ENCODE assay signal across 2 cellular contexts in the genomic region with DNA sequence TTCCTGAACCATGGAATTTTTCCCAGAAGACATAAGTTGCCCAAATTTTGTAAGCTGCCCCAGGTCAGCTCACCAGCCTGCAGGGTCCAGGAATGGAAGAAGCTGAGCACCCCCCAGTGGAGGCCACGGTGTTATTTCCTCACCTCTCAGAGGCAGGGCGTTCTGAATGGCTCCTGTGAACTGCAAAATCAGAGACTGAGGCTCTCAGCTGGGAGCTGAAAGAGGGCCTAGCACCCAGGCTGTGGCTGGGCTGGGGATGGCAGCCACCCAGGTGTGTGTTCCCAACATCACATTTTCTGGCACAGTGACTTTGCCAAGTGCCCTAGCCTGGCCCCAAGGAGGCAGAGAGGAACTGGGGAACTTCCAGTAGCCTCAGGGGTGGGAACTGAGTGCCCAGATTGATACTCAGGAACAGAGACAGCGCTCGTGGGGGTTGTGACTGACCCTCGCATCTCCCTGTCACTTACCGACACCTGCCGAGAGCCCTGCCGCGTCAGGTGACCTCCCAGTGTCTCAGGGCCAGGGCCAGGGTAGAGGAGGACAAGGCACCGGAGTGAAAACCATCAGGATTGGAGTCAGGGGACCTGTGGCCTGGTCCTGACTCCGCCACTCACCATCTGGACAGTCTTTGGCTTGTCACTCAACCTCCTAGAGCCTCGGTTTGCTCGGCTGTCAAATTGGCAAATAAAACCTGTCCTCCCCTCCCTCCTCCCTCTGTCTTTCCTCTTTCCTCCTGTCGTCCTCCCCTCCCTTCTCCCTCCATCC.
TF ChIP-seq lines count a peak whose summit lies in the region.

No MANE protein-coding gene starts in this region.

TF ChIP-seq in IMR-90, 13 proteins besides CTCF, POLR2A, EP300 and RAD21:
- TF ChIP-seq CHD1 (IDR thresholded peaks at IDR 0.05; ENCODE audit: low read depth, low read length), result no peak
- TF ChIP-seq, protein P1, sequence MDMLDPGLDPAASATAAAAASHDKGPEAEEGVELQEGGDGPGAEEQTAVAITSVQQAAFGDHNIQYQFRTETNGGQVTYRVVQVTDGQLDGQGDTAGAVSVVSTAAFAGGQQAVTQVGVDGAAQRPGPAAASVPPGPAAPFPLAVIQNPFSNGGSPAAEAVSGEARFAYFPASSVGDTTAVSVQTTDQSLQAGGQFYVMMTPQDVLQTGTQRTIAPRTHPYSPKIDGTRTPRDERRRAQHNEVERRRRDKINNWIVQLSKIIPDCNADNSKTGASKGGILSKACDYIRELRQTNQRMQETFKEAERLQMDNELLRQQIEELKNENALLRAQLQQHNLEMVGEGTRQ (IDR thresholded peaks at IDR 0.05; ENCODE audit: low read depth, low read length), result no peak
- TF ChIP-seq RFX5 (IDR thresholded peaks at IDR 0.05; ENCODE audit: low read depth, low read length), result no peak
- TF ChIP-seq MXI1 (IDR thresholded peaks at IDR 0.05; ENCODE audit: borderline replicate concordance, low read depth, low read length), result no peak
- TF ChIP-seq SMC3 (IDR thresholded peaks at IDR 0.05; ENCODE audit: low read depth, low read length), result no peak
- TF ChIP-seq BHLHE40 (IDR thresholded peaks at IDR 0.05; ENCODE audit: low read depth, low read length), result no peak
- TF ChIP-seq MAFK (IDR thresholded peaks at IDR 0.05; ENCODE audit: low read depth, low read length), result no peak
- TF ChIP-seq MAZ (IDR thresholded peaks at IDR 0.05; ENCODE audit: borderline replicate concordance, low read depth, low read length), result no peak
- no peak for TF ChIP-seq RCOR1 (IDR thresholded peaks at IDR 0.05; ENCODE audit: insufficient replicate concordance, low read length)
- no peak for TF ChIP-seq NFE2L2 (IDR thresholded peaks at IDR 0.05; ENCODE audit: low read depth, low read length)
- TF ChIP-seq FOS (IDR thresholded peaks at IDR 0.05; ENCODE audit: low read depth, low read length), result no peak
- TF ChIP-seq, protein P2, sequence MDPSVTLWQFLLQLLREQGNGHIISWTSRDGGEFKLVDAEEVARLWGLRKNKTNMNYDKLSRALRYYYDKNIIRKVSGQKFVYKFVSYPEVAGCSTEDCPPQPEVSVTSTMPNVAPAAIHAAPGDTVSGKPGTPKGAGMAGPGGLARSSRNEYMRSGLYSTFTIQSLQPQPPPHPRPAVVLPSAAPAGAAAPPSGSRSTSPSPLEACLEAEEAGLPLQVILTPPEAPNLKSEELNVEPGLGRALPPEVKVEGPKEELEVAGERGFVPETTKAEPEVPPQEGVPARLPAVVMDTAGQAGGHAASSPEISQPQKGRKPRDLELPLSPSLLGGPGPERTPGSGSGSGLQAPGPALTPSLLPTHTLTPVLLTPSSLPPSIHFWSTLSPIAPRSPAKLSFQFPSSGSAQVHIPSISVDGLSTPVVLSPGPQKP (IDR thresholded peaks at IDR 0.05; ENCODE audit: borderline replicate concordance, low read depth, low read length), result no peak
- no peak for TF ChIP-seq CEBPB (IDR thresholded peaks at IDR 0.05; ENCODE audit: low read depth, low read length)

TF ChIP-seq in K562, 482 proteins besides CTCF, POLR2A, EP300 and RAD21:
- TF ChIP-seq SAFB2 (IDR thresholded peaks at IDR 0.05; ENCODE audit: borderline replicate concordance, low read depth, low read length, severe bottlenecking) (no peak), ZNF263 (CRISPR knock-in tag; IDR thresholded peaks at IDR 0.05; ENCODE audit: borderline replicate concordance) (peak; percentile 95)
